ENCODE assay signal across 1 cellular context in genomic region chr7:22697322-22697859, GRCh38.
TF ChIP-seq lines count a peak whose summit lies in the region.

No MANE protein-coding gene starts in this region.

TF ChIP-seq in HepG2, 621 proteins besides CTCF, POLR2A, EP300 and RAD21:
- TF ChIP-seq ZBTB21 (CRISPR knock-in tag; IDR thresholded peaks at IDR 0.05) (no peak), ZBTB39 (CRISPR knock-in tag; IDR thresholded peaks at IDR 0.05) (peak; percentile 32; the same call in 1 of the 2 replicates), ONECUT2 (CRISPR knock-in tag; IDR thresholded peaks at IDR 0.05) (peak; percentile 69; the same call in 1 of the 2 replicates), PAXIP1 (CRISPR knock-in tag; conservative IDR thresholded peaks at IDR 0.05) (0 out of 2 replicates have a peak, but pooled peaks have one; percentile 13)
